8 cellular contexts compared by ENCODE assay signal in genomic region chr4:145061325-145061920, GRCh38. TPM values are rescaled to one million over a fixed set of nuclear protein-coding genes. Genes with fewer than 3 reads are reported as not detected.
DNase-seq lines count a peak whose midpoint lies in the region; ATAC-seq and TF ChIP-seq lines count a peak whose summit lies in the region.

No MANE protein-coding gene starts in this region.

- ATAC-seq in GM19372 (IDR thresholded peaks at IDR 0.05; ENCODE audit: low read depth, unreplicated experiment): peak; percentile 74
- peak; percentile 67 for ATAC-seq in effector memory CD8-positive, alpha-beta T cell (replicated peaks)
- peak; percentile 54 to 59 for ATAC-seq in naive thymus-derived CD8-positive, alpha-beta T cell

- no peak for TF ChIP-seq CTCF in colonic mucosa (IDR thresholded peaks at IDR 0.05)

- H3K4me1 Mint-ChIP-seq in effector memory CD8-positive, alpha-beta T cell (ENCODE audit: low read depth in 2 of 2): peaks cover 2 to 10% of the 10 kb centered on the region in 2 donors
- peaks cover 11 to 25% (median 19%) of the 10 kb centered on the region in 4 donors for H3K4me1 Mint-ChIP-seq in naive thymus-derived CD8-positive, alpha-beta T cell

- H3K27ac Mint-ChIP-seq in effector memory CD8-positive, alpha-beta T cell: peak overlapping the region in 1 of 2 donors; percentile 41
- H3K27ac Mint-ChIP-seq in naive thymus-derived CD8-positive, alpha-beta T cell: peak overlapping the region in 1 of 10 donors; percentile 14

- no peak overlapping the region for H3K4me3 Mint-ChIP-seq in effector memory CD8-positive, alpha-beta T cell
- no peak overlapping the region for H3K4me3 Mint-ChIP-seq in naive thymus-derived CD8-positive, alpha-beta T cell

- peak; percentile 19 for DNase-seq in COR-L47 (lab: John Stamatoyannopoulos, UW)
- peak; percentile 2 for DNase-seq in HPDE6-E6E7 (ENCODE audit: extremely low spot score)
- DNase-seq in NT2/D1 (ENCODE audit: low read depth, low spot score): peak; percentile 9
- no peak for DNase-seq in effector memory CD8-positive, alpha-beta T cell
- peak in 3 of 10 donors; percentile 47 to 53 (median 48) for DNase-seq in naive thymus-derived CD8-positive, alpha-beta T cell
- no peak for DNase-seq in mucosa of gallbladder (ENCODE audit: low spot score)
- no peak for DNase-seq in colonic mucosa

- H3K9me3 ChIP-seq in NT2/D1 (ENCODE audit: insufficient read depth, low read length) (no peaks in the 10 kb centered on the region), colonic mucosa (no peaks in the 10 kb centered on the region)

- no peaks in the 10 kb centered on the region for H3K9me3 Mint-ChIP-seq in effector memory CD8-positive, alpha-beta T cell
- no peaks in the 10 kb centered on the region for H3K9me3 Mint-ChIP-seq in naive thymus-derived CD8-positive, alpha-beta T cell

- H3K36me3 ChIP-seq in NT2/D1 (ENCODE audit: insufficient read depth, insufficient read length, low read length) (peaks cover 3% of the 10 kb centered on the region), colonic mucosa (no peaks in the 10 kb centered on the region)

- POLR2A ChIA-PET in naive thymus-derived CD8-positive, alpha-beta T cell (lab: Charles Lee): no interaction called here

- H3K4me3 ChIP-seq in NT2/D1 (ENCODE audit: insufficient read length, low read depth): no peak overlapping the region
- H3K4me3 ChIP-seq in colonic mucosa: no peak overlapping the region

- no peaks in the 10 kb centered on the region for H3K4me1 ChIP-seq in NT2/D1 (ENCODE audit: insufficient read depth, insufficient read length)
- H3K4me1 ChIP-seq in colonic mucosa: no peaks in the 10 kb centered on the region

- H3K27me3 ChIP-seq in NT2/D1 (ENCODE audit: insufficient read depth, insufficient read length) (no peaks in the 10 kb centered on the region), colonic mucosa (no peaks in the 10 kb centered on the region)

- H3K27ac ChIP-seq in colonic mucosa: no peak overlapping the region

- intact Hi-C loops in colonic mucosa (cut with DNase I): loop anchor here (5.0 kb wide), 1 partner anchor 884 kb away; no protein-coding TSS in a partner anchor

- no peaks in the 10 kb centered on the region for H3K27me3 Mint-ChIP-seq in effector memory CD8-positive, alpha-beta T cell
- H3K27me3 Mint-ChIP-seq in naive thymus-derived CD8-positive, alpha-beta T cell: no peaks in the 10 kb centered on the region

- peaks cover 10% of the 10 kb centered on the region for H3K36me3 Mint-ChIP-seq in effector memory CD8-positive, alpha-beta T cell (ENCODE audit: insufficient read depth)
- H3K36me3 Mint-ChIP-seq in naive thymus-derived CD8-positive, alpha-beta T cell: peaks cover 0 to 13% (median 3%) of the 10 kb centered on the region in 3 donors

- H3K9ac ChIP-seq in NT2/D1 (ENCODE audit: insufficient read length, low read depth) (no peak overlapping the region), colonic mucosa (ENCODE audit: low read depth in 2 of 2, low read length in 2 of 2) (no peak overlapping the region)

RNA-seq across cellular contexts. Expression of gene ANAPC10, which starts 36.6 kb away (rescaled TPM):
- total RNA-seq in naive thymus-derived CD8-positive, alpha-beta T cell: 10 to 100 TPM; 18.0 to 23.7 TPM
- polyA plus RNA-seq in naive thymus-derived CD8-positive, alpha-beta T cell: 10 to 100 TPM; 33.3 to 38.5 (median 35.8) TPM
- total RNA-seq in mucosa of gallbladder (13.6 TPM), colonic mucosa (10 to 100 TPM; 12.7 to 12.8 TPM)

RNA-seq across cellular contexts. Expression of gene ABCE1, which starts 36.7 kb away (rescaled TPM):
- 10 to 100 TPM; 77.5 to 78.2 TPM for total RNA-seq in naive thymus-derived CD8-positive, alpha-beta T cell
- polyA plus RNA-seq in naive thymus-derived CD8-positive, alpha-beta T cell: 10 to 100 TPM; 59.4 to 72.9 (median 68.5) TPM
- total RNA-seq in mucosa of gallbladder (33.6 TPM), colonic mucosa (10 to 100 TPM; 25.0 to 50.1 TPM)

Comparison
In these comparisons a context has a peak if more than half of its experiments do, and no peak if none do; other contexts are left out.
1. DNase-seq: peak in COR-L47 (single experiment), HPDE6-E6E7 (single experiment) and NT2/D1 (single experiment); none in effector memory CD8-positive, alpha-beta T cell (0 of 3), mucosa of gallbladder (single experiment) and colonic mucosa (single experiment).
2. Peak in every context shown above with its lines, with median percentiles within 50 percentile points of each other: ATAC-seq.